1 cellular context compared by ENCODE assay signal in the genomic region with DNA sequence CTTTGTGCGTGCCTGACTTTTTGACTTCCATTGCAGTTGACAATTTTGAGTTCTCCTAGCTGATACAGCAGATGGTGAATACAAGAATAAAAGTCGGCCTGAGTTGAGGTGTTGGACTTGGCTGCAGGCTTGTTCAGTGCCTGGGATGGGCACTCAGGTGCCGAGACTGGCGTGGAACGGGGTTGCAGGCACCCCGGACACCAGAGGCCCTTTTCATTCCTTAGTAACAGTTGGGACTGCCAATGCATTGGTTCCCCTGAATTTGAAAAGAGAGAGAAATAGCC.
TF ChIP-seq lines count a peak whose summit lies in the region.

No MANE protein-coding gene starts in this region.

TF ChIP-seq in WTC11, 78 proteins besides CTCF, POLR2A, EP300 and RAD21 (continued from another document):
- TF ChIP-seq, protein P1, sequence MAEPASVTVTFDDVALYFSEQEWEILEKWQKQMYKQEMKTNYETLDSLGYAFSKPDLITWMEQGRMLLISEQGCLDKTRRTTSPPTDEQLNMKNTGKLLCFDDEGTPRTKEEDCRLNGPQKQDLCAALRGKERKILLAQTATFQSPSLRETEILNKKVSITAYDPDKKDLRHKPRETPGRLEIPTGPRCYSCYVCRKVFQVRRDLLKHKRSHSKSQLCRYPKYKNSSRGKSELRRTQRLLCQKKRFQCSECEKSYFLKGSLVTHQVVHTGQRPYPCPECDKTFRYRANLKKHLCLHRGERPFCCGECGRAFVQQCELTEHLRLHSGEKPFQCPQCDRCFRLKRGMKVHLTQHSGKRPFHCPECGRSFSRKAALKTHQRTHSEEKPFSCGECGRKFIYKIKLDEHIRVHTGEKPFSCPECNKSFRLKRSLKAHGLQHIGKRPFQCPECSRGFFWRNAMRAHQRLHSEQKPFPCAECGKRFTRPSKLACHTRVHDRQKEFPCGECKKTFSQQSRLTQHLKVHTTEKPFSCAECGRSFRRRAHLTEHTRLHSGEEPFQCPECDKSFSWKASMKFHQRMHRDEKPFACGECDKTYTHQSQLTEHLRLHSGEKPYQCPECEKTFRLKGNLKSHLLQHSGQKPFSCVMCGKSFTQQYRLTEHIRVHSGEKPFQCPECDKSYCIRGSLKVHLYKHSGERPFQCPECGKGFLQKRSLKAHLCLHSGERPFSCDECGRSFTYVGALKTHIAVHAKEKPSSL (CRISPR knock-in tag; conservative IDR thresholded peaks at IDR 0.05) = no peak
- TF ChIP-seq SP1 (CRISPR knock-in tag; conservative IDR thresholded peaks at IDR 0.05) (no peak), GABPB1 (CRISPR knock-in tag; IDR thresholded peaks at IDR 0.05) (no peak), MYBL2 (CRISPR knock-in tag; IDR thresholded peaks at IDR 0.05) (no peak), TCF7 (CRISPR knock-in tag; IDR thresholded peaks at IDR 0.05; ENCODE audit: low read depth) (no peak), TP53 (CRISPR knock-in tag; IDR thresholded peaks at IDR 0.05) (no peak), CREM (CRISPR knock-in tag; IDR thresholded peaks at IDR 0.05) (no peak), NFATC4 (CRISPR knock-in tag; IDR thresholded peaks at IDR 0.05) (no peak), ZNF138 (CRISPR knock-in tag; conservative IDR thresholded peaks at IDR 0.05) (no peak)
- TF ChIP-seq, protein P2, sequence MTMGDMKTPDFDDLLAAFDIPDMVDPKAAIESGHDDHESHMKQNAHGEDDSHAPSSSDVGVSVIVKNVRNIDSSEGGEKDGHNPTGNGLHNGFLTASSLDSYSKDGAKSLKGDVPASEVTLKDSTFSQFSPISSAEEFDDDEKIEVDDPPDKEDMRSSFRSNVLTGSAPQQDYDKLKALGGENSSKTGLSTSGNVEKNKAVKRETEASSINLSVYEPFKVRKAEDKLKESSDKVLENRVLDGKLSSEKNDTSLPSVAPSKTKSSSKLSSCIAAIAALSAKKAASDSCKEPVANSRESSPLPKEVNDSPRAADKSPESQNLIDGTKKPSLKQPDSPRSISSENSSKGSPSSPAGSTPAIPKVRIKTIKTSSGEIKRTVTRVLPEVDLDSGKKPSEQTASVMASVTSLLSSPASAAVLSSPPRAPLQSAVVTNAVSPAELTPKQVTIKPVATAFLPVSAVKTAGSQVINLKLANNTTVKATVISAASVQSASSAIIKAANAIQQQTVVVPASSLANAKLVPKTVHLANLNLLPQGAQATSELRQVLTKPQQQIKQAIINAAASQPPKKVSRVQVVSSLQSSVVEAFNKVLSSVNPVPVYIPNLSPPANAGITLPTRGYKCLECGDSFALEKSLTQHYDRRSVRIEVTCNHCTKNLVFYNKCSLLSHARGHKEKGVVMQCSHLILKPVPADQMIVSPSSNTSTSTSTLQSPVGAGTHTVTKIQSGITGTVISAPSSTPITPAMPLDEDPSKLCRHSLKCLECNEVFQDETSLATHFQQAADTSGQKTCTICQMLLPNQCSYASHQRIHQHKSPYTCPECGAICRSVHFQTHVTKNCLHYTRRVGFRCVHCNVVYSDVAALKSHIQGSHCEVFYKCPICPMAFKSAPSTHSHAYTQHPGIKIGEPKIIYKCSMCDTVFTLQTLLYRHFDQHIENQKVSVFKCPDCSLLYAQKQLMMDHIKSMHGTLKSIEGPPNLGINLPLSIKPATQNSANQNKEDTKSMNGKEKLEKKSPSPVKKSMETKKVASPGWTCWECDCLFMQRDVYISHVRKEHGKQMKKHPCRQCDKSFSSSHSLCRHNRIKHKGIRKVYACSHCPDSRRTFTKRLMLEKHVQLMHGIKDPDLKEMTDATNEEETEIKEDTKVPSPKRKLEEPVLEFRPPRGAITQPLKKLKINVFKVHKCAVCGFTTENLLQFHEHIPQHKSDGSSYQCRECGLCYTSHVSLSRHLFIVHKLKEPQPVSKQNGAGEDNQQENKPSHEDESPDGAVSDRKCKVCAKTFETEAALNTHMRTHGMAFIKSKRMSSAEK (CRISPR knock-in tag; IDR thresholded peaks at IDR 0.05; ENCODE audit: borderline replicate concordance) = no peak
- TF ChIP-seq, protein P3, sequence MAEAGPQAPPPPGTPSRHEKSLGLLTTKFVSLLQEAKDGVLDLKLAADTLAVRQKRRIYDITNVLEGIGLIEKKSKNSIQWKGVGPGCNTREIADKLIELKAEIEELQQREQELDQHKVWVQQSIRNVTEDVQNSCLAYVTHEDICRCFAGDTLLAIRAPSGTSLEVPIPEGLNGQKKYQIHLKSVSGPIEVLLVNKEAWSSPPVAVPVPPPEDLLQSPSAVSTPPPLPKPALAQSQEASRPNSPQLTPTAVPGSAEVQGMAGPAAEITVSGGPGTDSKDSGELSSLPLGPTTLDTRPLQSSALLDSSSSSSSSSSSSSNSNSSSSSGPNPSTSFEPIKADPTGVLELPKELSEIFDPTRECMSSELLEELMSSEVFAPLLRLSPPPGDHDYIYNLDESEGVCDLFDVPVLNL (CRISPR knock-in tag; IDR thresholded peaks at IDR 0.05; ENCODE audit: borderline replicate concordance, low read depth) = no peak
- TF ChIP-seq, protein P4, sequence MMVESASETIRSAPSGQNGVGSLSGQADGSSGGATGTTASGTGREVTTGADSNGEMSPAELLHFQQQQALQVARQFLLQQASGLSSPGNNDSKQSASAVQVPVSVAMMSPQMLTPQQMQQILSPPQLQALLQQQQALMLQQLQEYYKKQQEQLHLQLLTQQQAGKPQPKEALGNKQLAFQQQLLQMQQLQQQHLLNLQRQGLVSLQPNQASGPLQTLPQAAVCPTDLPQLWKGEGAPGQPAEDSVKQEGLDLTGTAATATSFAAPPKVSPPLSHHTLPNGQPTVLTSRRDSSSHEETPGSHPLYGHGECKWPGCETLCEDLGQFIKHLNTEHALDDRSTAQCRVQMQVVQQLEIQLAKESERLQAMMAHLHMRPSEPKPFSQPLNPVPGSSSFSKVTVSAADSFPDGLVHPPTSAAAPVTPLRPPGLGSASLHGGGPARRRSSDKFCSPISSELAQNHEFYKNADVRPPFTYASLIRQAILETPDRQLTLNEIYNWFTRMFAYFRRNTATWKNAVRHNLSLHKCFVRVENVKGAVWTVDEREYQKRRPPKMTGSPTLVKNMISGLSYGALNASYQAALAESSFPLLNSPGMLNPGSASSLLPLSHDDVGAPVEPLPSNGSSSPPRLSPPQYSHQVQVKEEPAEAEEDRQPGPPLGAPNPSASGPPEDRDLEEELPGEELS (CRISPR knock-in tag; IDR thresholded peaks at IDR 0.05) = no peak
